ENCODE assay signal across 1 cellular context in genomic region chr17:43398724-43399595, GRCh38.
TF ChIP-seq lines count a peak whose summit lies in the region.

ARL4D (plus strand) TSS chr17:43398993; CDS start chr17:43399733, 740 bp downstream.

TF ChIP-seq in HepG2, 621 proteins besides CTCF, POLR2A, EP300 and RAD21 (continued from another document and continues in another):
- TF ChIP-seq MAX (IDR thresholded peaks at IDR 0.05) (peak; percentile 78), NR1H2 (CRISPR knock-in tag; IDR thresholded peaks at IDR 0.05; ENCODE audit: borderline replicate concordance, low read depth) (no peak; the same call in 1 of the 2 replicates), POLR2AphosphoS2 (IDR thresholded peaks at IDR 0.05; ENCODE audit: low read depth, low read length) (no peak), ZFP36L1 (CRISPR knock-in tag; IDR thresholded peaks at IDR 0.05) (peak; percentile 83; the same call in 1 of the 2 replicates), ZNF253 (CRISPR knock-in tag; IDR thresholded peaks at IDR 0.05; ENCODE audit: borderline replicate concordance) (no peak), TOPORS (CRISPR knock-in tag; IDR thresholded peaks at IDR 0.05) (peak; percentile 90; the same call in 1 of the 2 replicates), MYC (CRISPR knock-in tag; IDR thresholded peaks at IDR 0.05; ENCODE audit: borderline replicate concordance) (peak; percentile 70; the same call in 1 of the 2 replicates), RARG (CRISPR knock-in tag; IDR thresholded peaks at IDR 0.05; ENCODE audit: low read depth) (0 out of 2 replicates have a peak, but pooled peaks have one; percentile 74), TOE1 (CRISPR knock-in tag; IDR thresholded peaks at IDR 0.05) (no peak), ZNF33A (CRISPR knock-in tag; IDR thresholded peaks at IDR 0.05; ENCODE audit: borderline replicate concordance) (no peak), CREM (IDR thresholded peaks at IDR 0.05) (peak; percentile 92), CREM (CRISPR knock-in tag; IDR thresholded peaks at IDR 0.05) (peak; percentile 67; the same call in 1 of the 2 replicates), ZC3H13 (CRISPR knock-in tag; IDR thresholded peaks at IDR 0.05) (peak; percentile 87), RFXAP (CRISPR knock-in tag; IDR thresholded peaks at IDR 0.05; ENCODE audit: borderline replicate concordance) (peak; percentile 43; the same call in 1 of the 2 replicates), XRCC5 (optimal IDR thresholded peaks at IDR 0.05; ENCODE audit: low read length) (peak; percentile 41), ZNF550 (CRISPR knock-in tag; IDR thresholded peaks at IDR 0.05; ENCODE audit: borderline replicate concordance) (no peak), SATB2 (CRISPR knock-in tag; IDR thresholded peaks at IDR 0.05) (no peak; the same call in 1 of the 2 replicates), NCOA2 (CRISPR knock-in tag; IDR thresholded peaks at IDR 0.05) (peak; percentile 43), ELF4 (CRISPR knock-in tag; IDR thresholded peaks at IDR 0.05; ENCODE audit: borderline replicate concordance) (0 out of 2 replicates have a peak, but pooled peaks have one; percentile 60), MAFK (conservative IDR thresholded peaks at IDR 0.05 in 1 of 2, IDR thresholded peaks at IDR 0.05 in 1 of 2; ENCODE audit: low read length in 2 of 2) (no peak), ATAD3A (CRISPR knock-in tag; IDR thresholded peaks at IDR 0.05) (no peak), MIXL1 (CRISPR knock-in tag; IDR thresholded peaks at IDR 0.05) (peak; percentile 88), KDM5B (CRISPR knock-in tag; IDR thresholded peaks at IDR 0.05; ENCODE audit: borderline replicate concordance) (peak; percentile 40; the same call in 1 of the 2 replicates), TFDP2 (CRISPR knock-in tag; IDR thresholded peaks at IDR 0.05) (peak; percentile 86), HNRNPLL (IDR thresholded peaks at IDR 0.05; ENCODE audit: low read depth, low read length, poor library complexity, severe bottlenecking) (peak; percentile 83), ZNF766 (CRISPR knock-in tag; IDR thresholded peaks at IDR 0.05; ENCODE audit: borderline replicate concordance) (0 out of 2 replicates have a peak, but pooled peaks have one; percentile 62), ZFP91 (CRISPR knock-in tag; IDR thresholded peaks at IDR 0.05; ENCODE audit: borderline replicate concordance) (peak; percentile 93), MEF2D (CRISPR knock-in tag; IDR thresholded peaks at IDR 0.05) (peak; percentile 86), KLF13 (CRISPR knock-in tag; IDR thresholded peaks at IDR 0.05) (no peak), ZNF772 (CRISPR knock-in tag; IDR thresholded peaks at IDR 0.05) (peak; percentile 93), SMYD3 (CRISPR knock-in tag; IDR thresholded peaks at IDR 0.05) (peak; percentile 67; the same call in 1 of the 2 replicates), PHF5A (CRISPR knock-in tag; IDR thresholded peaks at IDR 0.05; ENCODE audit: low read depth, unreplicated experiment) (peak; percentile 29), POGK (CRISPR knock-in tag; conservative IDR thresholded peaks at IDR 0.05) (peak; percentile 84), HMG20A (CRISPR knock-in tag; IDR thresholded peaks at IDR 0.05; ENCODE audit: borderline replicate concordance) (no peak; the same call in none of the 2 replicates), ZEB1 (IDR thresholded peaks at IDR 0.05; ENCODE audit: insufficient replicate concordance, low read depth) (peak; percentile 57), THAP8 (CRISPR knock-in tag; IDR thresholded peaks at IDR 0.05; ENCODE audit: borderline replicate concordance) (no peak), PREB (CRISPR knock-in tag; IDR thresholded peaks at IDR 0.05) (no peak), ZNF383 (CRISPR knock-in tag; IDR thresholded peaks at IDR 0.05; ENCODE audit: borderline replicate concordance) (no peak; the same call in 1 of the 2 replicates), GTF2F1 (IDR thresholded peaks at IDR 0.05; ENCODE audit: low read length) (no peak), ZBED4 (CRISPR knock-in tag; IDR thresholded peaks at IDR 0.05; ENCODE audit: borderline replicate concordance) (no peak), RAD51 (IDR thresholded peaks at IDR 0.05; ENCODE audit: borderline replicate concordance) (no peak), ZBTB37 (CRISPR knock-in tag; IDR thresholded peaks at IDR 0.05) (no peak), CAMTA2 (CRISPR knock-in tag; IDR thresholded peaks at IDR 0.05; ENCODE audit: borderline replicate concordance) (no peak), ZNF556 (CRISPR knock-in tag; IDR thresholded peaks at IDR 0.05; ENCODE audit: borderline replicate concordance) (no peak; the same call in 1 of the 2 replicates), ZNF142 (CRISPR knock-in tag; IDR thresholded peaks at IDR 0.05) (peak; percentile 82), ZNF605 (CRISPR knock-in tag; IDR thresholded peaks at IDR 0.05) (peak; percentile 87; the same call in 1 of the 2 replicates), MBD4 (IDR thresholded peaks at IDR 0.05; ENCODE audit: borderline replicate concordance, low read length) (no peak), IKZF1 (IDR thresholded peaks at IDR 0.05) (no peak), ZBTB7B (CRISPR knock-in tag; IDR thresholded peaks at IDR 0.05) (peak; percentile 96), CBFB (CRISPR knock-in tag; IDR thresholded peaks at IDR 0.05) (peak; percentile 73; the same call in 1 of the 2 replicates)
